ENCODE assay signal across 40 cellular contexts in genomic region chr2:229048134-229048533, GRCh38.
"Had no signal": no experiment of that assay in that cellular context is flagged by ENCODE, and none has a peak within 500 bp of the region (broad histone marks: within the 10 kb centered on the region; RNA-seq: fewer than 3 reads in every experiment).

No MANE protein-coding gene starts in this region.

- FAIRE-seq: astrocyte, bronchial epithelial cell, TTC549 had no signal

- H3K4me3 ChIP-seq: body of pancreas, cardiac muscle cell had no signal

- H3K4me1 Mint-ChIP-seq: activated CD4-positive, alpha-beta memory T cell treated with anti-CD3 and anti-CD28 coated beads, Interleukin-2, amount 10 ng/mL, durations not matched to agents 7 days and 5 days; activated CD4-positive, alpha-beta T cell treated with anti-CD3 and anti-CD28 coated beads for 36 hours; activated CD4-positive, alpha-beta T cell treated with anti-CD3 and anti-CD28 coated beads, Interleukin-2, amount 10 ng/mL, durations not matched to agents 7 days and 5 days; activated CD8-positive, alpha-beta memory T cell treated with anti-CD3 and anti-CD28 coated beads, Interleukin-2, amount 10 ng/mL, durations not matched to agents 7 days and 5 days; activated naive CD4-positive, alpha-beta T cell treated with anti-CD3 and anti-CD28 coated beads, Interleukin-2, amount 10 ng/mL, durations not matched to agents 7 days and 5 days; activated naive CD4-positive, alpha-beta T cell treated with anti-CD3 and anti-CD28 coated beads, Interleukin-2, amount 50 U/mL, for 24 hours; activated naive CD8-positive, alpha-beta T cell treated with anti-CD3 and anti-CD28 coated beads, Interleukin-2, amount 10 ng/mL, durations not matched to agents 7 days and 5 days; activated naive CD8-positive, alpha-beta T cell treated with anti-CD3 and anti-CD28 coated beads, Interleukin-2, amount 50 U/mL, for 24 hours; central memory CD8-positive, alpha-beta T cell had no signal

- H3K9me3 ChIP-seq: body of pancreas had no signal

- H3K4me1 ChIP-seq: body of pancreas had no signal

- H3K27ac Mint-ChIP-seq: activated CD4-positive, alpha-beta memory T cell treated with anti-CD3 and anti-CD28 coated beads, Interleukin-2, amount 10 ng/mL, durations not matched to agents 7 days and 5 days; activated CD4-positive, alpha-beta T cell treated with anti-CD3 and anti-CD28 coated beads for 36 hours; activated CD4-positive, alpha-beta T cell treated with anti-CD3 and anti-CD28 coated beads, Interleukin-2, amount 10 ng/mL, durations not matched to agents 7 days and 5 days; activated CD8-positive, alpha-beta memory T cell treated with anti-CD3 and anti-CD28 coated beads, Interleukin-2, amount 10 ng/mL, durations not matched to agents 7 days and 5 days; activated CD8-positive, alpha-beta T cell treated with anti-CD3 and anti-CD28 coated beads, Interleukin-2, amount 10 ng/mL, durations not matched to agents 7 days and 5 days; activated naive CD4-positive, alpha-beta T cell treated with anti-CD3 and anti-CD28 coated beads, Interleukin-2, amount 10 ng/mL, durations not matched to agents 7 days and 5 days; activated naive CD4-positive, alpha-beta T cell treated with anti-CD3 and anti-CD28 coated beads, Interleukin-2, amount 50 U/mL, for 24 hours; activated naive CD8-positive, alpha-beta T cell; activated naive CD8-positive, alpha-beta T cell treated with anti-CD3 and anti-CD28 coated beads, Interleukin-2, amount 10 ng/mL, durations not matched to agents 7 days and 5 days; activated naive CD8-positive, alpha-beta T cell treated with anti-CD3 and anti-CD28 coated beads, Interleukin-2, amount 50 U/mL, for 24 hours; activated T-cell treated with anti-CD3 and anti-CD28 coated beads, Interleukin-2, amount 50 U/mL, for 24 hours; activated T-helper 2 cell treated with anti-CD3 and anti-CD28 coated beads, Interferon-gamma antibody, Interleukin-2, Interleukin-4, amounts not matched to agents 10 μg/mL and 5 μg/mL and 100 μg/mL, durations not matched to agents 14 hours and 24 hours and 36 hours; T-helper 1 cell treated with Interleukin-12 subunit alpha and Interleukin-12 subunit beta and Interleukin-4 antibody, amounts not matched to agents 30 μg/mL and 1 μg/mL, for 36 hours; T-helper 2 cell treated with Interferon-gamma antibody and Interleukin-4, amounts not matched to agents 5 μg/mL and 100 μg/mL, for 36 hours had no signal

- H3K36me3 ChIP-seq: cardiac muscle cell had no signal

- DNase-seq: activated CD4-positive, alpha-beta memory T cell treated with anti-CD3 and anti-CD28 coated beads, Interleukin-2, amount 10 ng/mL, durations not matched to agents 7 days and 5 days; activated CD4-positive, alpha-beta T cell treated with anti-CD3 and anti-CD28 coated beads for 1 hour; activated CD4-positive, alpha-beta T cell treated with anti-CD3 and anti-CD28 coated beads for 36 hours; activated CD4-positive, alpha-beta T cell treated with anti-CD3 and anti-CD28 coated beads for 48 hours; activated CD4-positive, alpha-beta T cell treated with anti-CD3 and anti-CD28 coated beads, Interleukin-2, amount 10 ng/mL, durations not matched to agents 7 days and 5 days; activated CD4-positive, alpha-beta T cell treated with anti-CD3 and anti-CD28 coated beads, Interleukin-2, amount 50 U/mL, for 48 hours; activated CD4-positive, CD25-positive, alpha-beta regulatory T cell; activated CD8-positive, alpha-beta memory T cell treated with anti-CD3 and anti-CD28 coated beads for 24 hours; activated CD8-positive, alpha-beta memory T cell treated with anti-CD3 and anti-CD28 coated beads, Interleukin-2, amount 10 ng/mL, durations not matched to agents 7 days and 5 days; activated CD8-positive, alpha-beta memory T cell treated with anti-CD3 and anti-CD28 coated beads, Interleukin-2, amount 50 U/mL, for 48 hours; activated CD8-positive, alpha-beta T cell treated with anti-CD3 and anti-CD28 coated beads, Interleukin-2, amount 10 ng/mL, durations not matched to agents 7 days and 5 days; activated effector memory CD4-positive, alpha-beta T cell treated with Interleukin-2 at 50 U/mL for 16 hours; activated gamma-delta T cell; activated naive CD4-positive, alpha-beta T cell treated with anti-CD3 and anti-CD28 coated beads, Interleukin-2, amount 10 ng/mL, durations not matched to agents 7 days and 5 days; activated naive CD4-positive, alpha-beta T cell treated with Interleukin-2 at 50 U/mL for 16 hours; activated naive CD8-positive, alpha-beta T cell treated with anti-CD3 and anti-CD28 coated beads, Interleukin-2, amount 10 ng/mL, durations not matched to agents 7 days and 5 days; activated naive CD8-positive, alpha-beta T cell treated with anti-CD3 and anti-CD28 coated beads, Interleukin-2, amount 50 U/mL, for 24 hours; activated T-cell treated with anti-CD3 and anti-CD28 coated beads, Interleukin-2, amount 50 U/mL, for 24 hours; activated T-cell treated with anti-CD3 and anti-CD28 coated beads, Interleukin-2, amount 50 U/mL, for 48 hours; amygdala; anterior cingulate cortex; body of pancreas; caudate nucleus; cerebellar nuclear complex; SW 1271; T-helper 1 cell; T-helper 2 cell; T-helper 9 cell had no signal

- H3K4me3 Mint-ChIP-seq: activated CD4-positive, alpha-beta memory T cell treated with anti-CD3 and anti-CD28 coated beads, Interleukin-2, amount 10 ng/mL, durations not matched to agents 7 days and 5 days; activated CD4-positive, alpha-beta T cell treated with anti-CD3 and anti-CD28 coated beads for 36 hours; activated CD4-positive, alpha-beta T cell treated with anti-CD3 and anti-CD28 coated beads, Interleukin-2, amount 10 ng/mL, durations not matched to agents 7 days and 5 days; activated CD8-positive, alpha-beta memory T cell treated with anti-CD3 and anti-CD28 coated beads, Interleukin-2, amount 10 ng/mL, durations not matched to agents 7 days and 5 days; activated CD8-positive, alpha-beta T cell treated with anti-CD3 and anti-CD28 coated beads, Interleukin-2, amount 10 ng/mL, durations not matched to agents 7 days and 5 days; activated naive CD4-positive, alpha-beta T cell treated with anti-CD3 and anti-CD28 coated beads, Interleukin-2, amount 10 ng/mL, durations not matched to agents 7 days and 5 days; activated naive CD4-positive, alpha-beta T cell treated with anti-CD3 and anti-CD28 coated beads, Interleukin-2, amount 50 U/mL, for 24 hours; activated naive CD8-positive, alpha-beta T cell; activated naive CD8-positive, alpha-beta T cell treated with anti-CD3 and anti-CD28 coated beads, Interleukin-2, amount 10 ng/mL, durations not matched to agents 7 days and 5 days; activated naive CD8-positive, alpha-beta T cell treated with anti-CD3 and anti-CD28 coated beads, Interleukin-2, amount 50 U/mL, for 24 hours; activated T-cell treated with anti-CD3 and anti-CD28 coated beads, Interleukin-2, amount 50 U/mL, for 24 hours; central memory CD8-positive, alpha-beta T cell; T-helper 1 cell treated with Interleukin-12 subunit alpha and Interleukin-12 subunit beta and Interleukin-4 antibody, amounts not matched to agents 30 μg/mL and 1 μg/mL, for 36 hours; T-helper 2 cell treated with Interferon-gamma antibody and Interleukin-4, amounts not matched to agents 5 μg/mL and 100 μg/mL, for 36 hours had no signal

- H3K36me3 Mint-ChIP-seq: activated CD8-positive, alpha-beta memory T cell treated with anti-CD3 and anti-CD28 coated beads, Interleukin-2, amount 10 ng/mL, durations not matched to agents 7 days and 5 days; activated naive CD4-positive, alpha-beta T cell treated with anti-CD3 and anti-CD28 coated beads, Interleukin-2, amount 10 ng/mL, durations not matched to agents 7 days and 5 days; activated naive CD4-positive, alpha-beta T cell treated with anti-CD3 and anti-CD28 coated beads, Interleukin-2, amount 50 U/mL, for 24 hours; activated naive CD8-positive, alpha-beta T cell; activated naive CD8-positive, alpha-beta T cell treated with anti-CD3 and anti-CD28 coated beads, Interleukin-2, amount 10 ng/mL, durations not matched to agents 7 days and 5 days had no signal

- H3K27ac ChIP-seq: body of pancreas, cardiac muscle cell, VCaP had no signal

- H3K27me3 ChIP-seq: body of pancreas, cardiac muscle cell had no signal

- H3K9me3 Mint-ChIP-seq: activated naive CD4-positive, alpha-beta T cell treated with anti-CD3 and anti-CD28 coated beads, Interleukin-2, amount 50 U/mL, for 24 hours; T-helper 1 cell treated with Interleukin-12 subunit alpha and Interleukin-12 subunit beta and Interleukin-4 antibody, amounts not matched to agents 30 μg/mL and 1 μg/mL, for 36 hours had no signal

- ATAC-seq: activated CD4-positive, alpha-beta T cell treated with anti-CD3 and anti-CD28 coated beads for 36 hours; activated CD4-positive, CD25-positive, alpha-beta regulatory T cell treated with anti-CD3 and anti-CD28 coated beads, Interleukin-2, amount 50 U/mL, for 24 hours; activated CD8-positive, alpha-beta memory T cell treated with anti-CD3 and anti-CD28 coated beads, Interleukin-2, amount 10 ng/mL, durations not matched to agents 7 days and 5 days; activated CD8-positive, alpha-beta T cell treated with anti-CD3 and anti-CD28 coated beads, Interleukin-2, amount 10 ng/mL, durations not matched to agents 7 days and 5 days; activated naive CD8-positive, alpha-beta T cell treated with anti-CD3 and anti-CD28 coated beads, Interleukin-2, amount 50 U/mL, for 24 hours; body of pancreas had no signal

- H3K27me3 Mint-ChIP-seq: activated CD4-positive, alpha-beta memory T cell treated with anti-CD3 and anti-CD28 coated beads, Interleukin-2, amount 10 ng/mL, durations not matched to agents 7 days and 5 days; activated CD4-positive, alpha-beta T cell treated with anti-CD3 and anti-CD28 coated beads for 36 hours; activated CD4-positive, alpha-beta T cell treated with anti-CD3 and anti-CD28 coated beads, Interleukin-2, amount 10 ng/mL, durations not matched to agents 7 days and 5 days; activated CD8-positive, alpha-beta memory T cell treated with anti-CD3 and anti-CD28 coated beads, Interleukin-2, amount 10 ng/mL, durations not matched to agents 7 days and 5 days; activated naive CD4-positive, alpha-beta T cell treated with anti-CD3 and anti-CD28 coated beads, Interleukin-2, amount 10 ng/mL, durations not matched to agents 7 days and 5 days; activated naive CD4-positive, alpha-beta T cell treated with anti-CD3 and anti-CD28 coated beads, Interleukin-2, amount 50 U/mL, for 24 hours; activated naive CD8-positive, alpha-beta T cell; activated naive CD8-positive, alpha-beta T cell treated with anti-CD3 and anti-CD28 coated beads, Interleukin-2, amount 10 ng/mL, durations not matched to agents 7 days and 5 days; activated naive CD8-positive, alpha-beta T cell treated with anti-CD3 and anti-CD28 coated beads, Interleukin-2, amount 50 U/mL, for 24 hours; activated T-cell treated with anti-CD3 and anti-CD28 coated beads, Interleukin-2, amount 50 U/mL, for 24 hours; central memory CD8-positive, alpha-beta T cell had no signal
